8 cellular contexts compared by ENCODE assay signal in genomic region chr15:75639709-75640482, GRCh38.
DNase-seq lines count a peak whose midpoint lies in the region; ATAC-seq and TF ChIP-seq lines count a peak whose summit lies in the region.

TSS of gene IMP3 (minus strand) at chr15:75640224. CDS start at chr15:75640168, 56 bp downstream.

- peak; percentile 82 for DNase-seq in AG09309 (ENCODE audit: low read depth)
- peak; percentile 92 to 97 for DNase-seq in NCI-H446 (lab: John Stamatoyannopoulos, UW)
- DNase-seq in activated CD4-positive, CD25-positive, alpha-beta regulatory T cell treated with anti-CD3 and anti-CD28 coated beads, Interleukin-2, amount 50 U/mL, for 16 hours (ENCODE audit: low read depth, low spot score), result peak; percentile 90
- peak; percentile 79 to 91 for DNase-seq in central memory CD8-positive, alpha-beta T cell (ENCODE audit: low spot score in 2 of 2)
- DNase-seq in iris pigment epithelial cell (ENCODE audit: low read depth), result peak; percentile 98
- DNase-seq in stimulated activated CD4-positive, alpha-beta T cell treated with anti-CD3 and anti-CD28 coated beads, Interleukin-12 subunit alpha, Interleukin-12 subunit beta, amount 100 ng/mL, for 4 hours, result peak; percentile 86

- peaks cover 17% of the 10 kb centered on the region for H3K36me3 Mint-ChIP-seq in central memory CD8-positive, alpha-beta T cell (ENCODE audit: insufficient read depth)

- H3K27me3 Mint-ChIP-seq in central memory CD8-positive, alpha-beta T cell, result no peaks in the 10 kb centered on the region

- peak within 1 kb of the TSS; percentile 88 for H3K4me3 Mint-ChIP-seq in central memory CD8-positive, alpha-beta T cell

- ATAC-seq in GM19025 (IDR thresholded peaks at IDR 0.05; ENCODE audit: low read depth, unreplicated experiment) (peak; percentile 91), HG03342 (IDR thresholded peaks at IDR 0.05; ENCODE audit: unreplicated experiment) (peak; percentile 90)
- ATAC-seq in central memory CD8-positive, alpha-beta T cell (replicated peaks; ENCODE audit: extremely low read depth, poor library complexity, severe bottlenecking), result peak; percentile 95

- no peak for TF ChIP-seq CTCF in AG09309 (IDR thresholded peaks at IDR 0.05; ENCODE audit: control insufficient read depth, insufficient read depth, low read depth, low read length, missing control alignments)

- H3K4me1 Mint-ChIP-seq in central memory CD8-positive, alpha-beta T cell, result peaks cover 39% of the 10 kb centered on the region

- H3K9me3 Mint-ChIP-seq in central memory CD8-positive, alpha-beta T cell, result no peaks in the 10 kb centered on the region

- H3K27ac Mint-ChIP-seq in central memory CD8-positive, alpha-beta T cell (ENCODE audit: low read depth), result peak within 1 kb of the TSS; percentile 85

- peak within 1 kb of the TSS; percentile 87 for H3K4me3 ChIP-seq in AG09309 (ENCODE audit: control insufficient read depth, low read depth, low read length)

Comparison
In these comparisons a context has a peak if more than half of its experiments do, and no peak if none do; other contexts are left out.
1. Peak in every context shown above with its lines: DNase-seq, ATAC-seq and H3K4me3 ChIP-seq.